1 cellular context compared by ENCODE assay signal in genomic region chr16:630815-631405, GRCh38.
TF ChIP-seq lines count a peak whose summit lies in the region.

A gene with protein sequence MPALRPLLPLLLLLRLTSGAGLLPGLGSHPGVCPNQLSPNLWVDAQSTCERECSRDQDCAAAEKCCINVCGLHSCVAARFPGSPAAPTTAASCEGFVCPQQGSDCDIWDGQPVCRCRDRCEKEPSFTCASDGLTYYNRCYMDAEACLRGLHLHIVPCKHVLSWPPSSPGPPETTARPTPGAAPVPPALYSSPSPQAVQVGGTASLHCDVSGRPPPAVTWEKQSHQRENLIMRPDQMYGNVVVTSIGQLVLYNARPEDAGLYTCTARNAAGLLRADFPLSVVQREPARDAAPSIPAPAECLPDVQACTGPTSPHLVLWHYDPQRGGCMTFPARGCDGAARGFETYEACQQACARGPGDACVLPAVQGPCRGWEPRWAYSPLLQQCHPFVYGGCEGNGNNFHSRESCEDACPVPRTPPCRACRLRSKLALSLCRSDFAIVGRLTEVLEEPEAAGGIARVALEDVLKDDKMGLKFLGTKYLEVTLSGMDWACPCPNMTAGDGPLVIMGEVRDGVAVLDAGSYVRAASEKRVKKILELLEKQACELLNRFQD (plus strand): TSS chr16:630985. CDS start chr16:631254, 269 bp downstream.

TF ChIP-seq in HepG2, 621 proteins besides CTCF, POLR2A, EP300 and RAD21 (continued from another document and continues in another):
- TF ChIP-seq, protein P1, sequence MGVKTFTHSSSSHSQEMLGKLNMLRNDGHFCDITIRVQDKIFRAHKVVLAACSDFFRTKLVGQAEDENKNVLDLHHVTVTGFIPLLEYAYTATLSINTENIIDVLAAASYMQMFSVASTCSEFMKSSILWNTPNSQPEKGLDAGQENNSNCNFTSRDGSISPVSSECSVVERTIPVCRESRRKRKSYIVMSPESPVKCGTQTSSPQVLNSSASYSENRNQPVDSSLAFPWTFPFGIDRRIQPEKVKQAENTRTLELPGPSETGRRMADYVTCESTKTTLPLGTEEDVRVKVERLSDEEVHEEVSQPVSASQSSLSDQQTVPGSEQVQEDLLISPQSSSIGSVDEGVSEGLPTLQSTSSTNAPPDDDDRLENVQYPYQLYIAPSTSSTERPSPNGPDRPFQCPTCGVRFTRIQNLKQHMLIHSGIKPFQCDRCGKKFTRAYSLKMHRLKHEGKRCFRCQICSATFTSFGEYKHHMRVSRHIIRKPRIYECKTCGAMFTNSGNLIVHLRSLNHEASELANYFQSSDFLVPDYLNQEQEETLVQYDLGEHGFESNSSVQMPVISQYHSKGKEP (CRISPR knock-in tag; IDR thresholded peaks at IDR 0.05): no peak
- TF ChIP-seq, protein P2, sequence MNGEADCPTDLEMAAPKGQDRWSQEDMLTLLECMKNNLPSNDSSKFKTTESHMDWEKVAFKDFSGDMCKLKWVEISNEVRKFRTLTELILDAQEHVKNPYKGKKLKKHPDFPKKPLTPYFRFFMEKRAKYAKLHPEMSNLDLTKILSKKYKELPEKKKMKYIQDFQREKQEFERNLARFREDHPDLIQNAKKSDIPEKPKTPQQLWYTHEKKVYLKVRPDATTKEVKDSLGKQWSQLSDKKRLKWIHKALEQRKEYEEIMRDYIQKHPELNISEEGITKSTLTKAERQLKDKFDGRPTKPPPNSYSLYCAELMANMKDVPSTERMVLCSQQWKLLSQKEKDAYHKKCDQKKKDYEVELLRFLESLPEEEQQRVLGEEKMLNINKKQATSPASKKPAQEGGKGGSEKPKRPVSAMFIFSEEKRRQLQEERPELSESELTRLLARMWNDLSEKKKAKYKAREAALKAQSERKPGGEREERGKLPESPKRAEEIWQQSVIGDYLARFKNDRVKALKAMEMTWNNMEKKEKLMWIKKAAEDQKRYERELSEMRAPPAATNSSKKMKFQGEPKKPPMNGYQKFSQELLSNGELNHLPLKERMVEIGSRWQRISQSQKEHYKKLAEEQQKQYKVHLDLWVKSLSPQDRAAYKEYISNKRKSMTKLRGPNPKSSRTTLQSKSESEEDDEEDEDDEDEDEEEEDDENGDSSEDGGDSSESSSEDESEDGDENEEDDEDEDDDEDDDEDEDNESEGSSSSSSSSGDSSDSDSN (CRISPR knock-in tag; IDR thresholded peaks at IDR 0.05): peak; percentile 33; the same call in 1 of the 2 replicates
- TF ChIP-seq NFYB (CRISPR knock-in tag; IDR thresholded peaks at IDR 0.05) (0 out of 2 replicates have a peak, but pooled peaks have one; percentile 13), ZNF605 (CRISPR knock-in tag; IDR thresholded peaks at IDR 0.05) (peak; percentile 66; the same call in 1 of the 2 replicates), CREM (IDR thresholded peaks at IDR 0.05) (no peak), CREM (CRISPR knock-in tag; IDR thresholded peaks at IDR 0.05) (no peak), NR2F1 (CRISPR knock-in tag; IDR thresholded peaks at IDR 0.05) (peak in 1 of 2 experiments; percentile 10; a peak in 1 of 4 replicates), AKAP8 (CRISPR knock-in tag; IDR thresholded peaks at IDR 0.05) (peak; percentile 95), SPEN (CRISPR knock-in tag; IDR thresholded peaks at IDR 0.05; ENCODE audit: low read depth) (peak; percentile 44; the same call in 1 of the 2 replicates), ISL2 (CRISPR knock-in tag; IDR thresholded peaks at IDR 0.05) (0 out of 2 replicates have a peak, but pooled peaks have one; percentile 44), NFKB2 (CRISPR knock-in tag; IDR thresholded peaks at IDR 0.05; ENCODE audit: borderline replicate concordance) (no peak), EED (CRISPR knock-in tag; IDR thresholded peaks at IDR 0.05) (peak; percentile 63; the same call in 1 of the 2 replicates), ZNF609 (CRISPR knock-in tag; IDR thresholded peaks at IDR 0.05; ENCODE audit: borderline replicate concordance) (peak; percentile 37; the same call in 1 of the 2 replicates), LRRFIP1 (CRISPR knock-in tag; conservative IDR thresholded peaks at IDR 0.05) (no peak), ZNF34 (CRISPR knock-in tag; IDR thresholded peaks at IDR 0.05; ENCODE audit: borderline replicate concordance) (0 out of 2 replicates have a peak, but pooled peaks have one; percentile 33), ZNF713 (CRISPR knock-in tag; IDR thresholded peaks at IDR 0.05) (0 out of 2 replicates have a peak, but pooled peaks have one; percentile 21), HDAC1 (CRISPR knock-in tag; IDR thresholded peaks at IDR 0.05) (peak; percentile 79), ZNF564 (CRISPR knock-in tag; IDR thresholded peaks at IDR 0.05) (0 out of 2 replicates have a peak, but pooled peaks have one; percentile 59), MLLT10 (CRISPR knock-in tag; IDR thresholded peaks at IDR 0.05) (no peak), ZFP36 (IDR thresholded peaks at IDR 0.05; ENCODE audit: borderline replicate concordance, low read depth, low read length, partially characterized antibody) (no peak), ZSCAN25 (CRISPR knock-in tag; IDR thresholded peaks at IDR 0.05) (peak; percentile 78; the same call in 1 of the 2 replicates), MEIS2 (CRISPR knock-in tag; IDR thresholded peaks at IDR 0.05) (peak; percentile 37; the same call in 1 of the 2 replicates), ARID5B (CRISPR knock-in tag; IDR thresholded peaks at IDR 0.05) (no peak), ZNF331 (CRISPR knock-in tag; IDR thresholded peaks at IDR 0.05) (no peak)
- TF ChIP-seq, protein P3, sequence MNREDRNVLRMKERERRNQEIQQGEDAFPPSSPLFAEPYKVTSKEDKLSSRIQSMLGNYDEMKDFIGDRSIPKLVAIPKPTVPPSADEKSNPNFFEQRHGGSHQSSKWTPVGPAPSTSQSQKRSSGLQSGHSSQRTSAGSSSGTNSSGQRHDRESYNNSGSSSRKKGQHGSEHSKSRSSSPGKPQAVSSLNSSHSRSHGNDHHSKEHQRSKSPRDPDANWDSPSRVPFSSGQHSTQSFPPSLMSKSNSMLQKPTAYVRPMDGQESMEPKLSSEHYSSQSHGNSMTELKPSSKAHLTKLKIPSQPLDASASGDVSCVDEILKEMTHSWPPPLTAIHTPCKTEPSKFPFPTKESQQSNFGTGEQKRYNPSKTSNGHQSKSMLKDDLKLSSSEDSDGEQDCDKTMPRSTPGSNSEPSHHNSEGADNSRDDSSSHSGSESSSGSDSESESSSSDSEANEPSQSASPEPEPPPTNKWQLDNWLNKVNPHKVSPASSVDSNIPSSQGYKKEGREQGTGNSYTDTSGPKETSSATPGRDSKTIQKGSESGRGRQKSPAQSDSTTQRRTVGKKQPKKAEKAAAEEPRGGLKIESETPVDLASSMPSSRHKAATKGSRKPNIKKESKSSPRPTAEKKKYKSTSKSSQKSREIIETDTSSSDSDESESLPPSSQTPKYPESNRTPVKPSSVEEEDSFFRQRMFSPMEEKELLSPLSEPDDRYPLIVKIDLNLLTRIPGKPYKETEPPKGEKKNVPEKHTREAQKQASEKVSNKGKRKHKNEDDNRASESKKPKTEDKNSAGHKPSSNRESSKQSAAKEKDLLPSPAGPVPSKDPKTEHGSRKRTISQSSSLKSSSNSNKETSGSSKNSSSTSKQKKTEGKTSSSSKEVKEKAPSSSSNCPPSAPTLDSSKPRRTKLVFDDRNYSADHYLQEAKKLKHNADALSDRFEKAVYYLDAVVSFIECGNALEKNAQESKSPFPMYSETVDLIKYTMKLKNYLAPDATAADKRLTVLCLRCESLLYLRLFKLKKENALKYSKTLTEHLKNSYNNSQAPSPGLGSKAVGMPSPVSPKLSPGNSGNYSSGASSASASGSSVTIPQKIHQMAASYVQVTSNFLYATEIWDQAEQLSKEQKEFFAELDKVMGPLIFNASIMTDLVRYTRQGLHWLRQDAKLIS (CRISPR knock-in tag; IDR thresholded peaks at IDR 0.05): no peak
- TF ChIP-seq, protein P4, sequence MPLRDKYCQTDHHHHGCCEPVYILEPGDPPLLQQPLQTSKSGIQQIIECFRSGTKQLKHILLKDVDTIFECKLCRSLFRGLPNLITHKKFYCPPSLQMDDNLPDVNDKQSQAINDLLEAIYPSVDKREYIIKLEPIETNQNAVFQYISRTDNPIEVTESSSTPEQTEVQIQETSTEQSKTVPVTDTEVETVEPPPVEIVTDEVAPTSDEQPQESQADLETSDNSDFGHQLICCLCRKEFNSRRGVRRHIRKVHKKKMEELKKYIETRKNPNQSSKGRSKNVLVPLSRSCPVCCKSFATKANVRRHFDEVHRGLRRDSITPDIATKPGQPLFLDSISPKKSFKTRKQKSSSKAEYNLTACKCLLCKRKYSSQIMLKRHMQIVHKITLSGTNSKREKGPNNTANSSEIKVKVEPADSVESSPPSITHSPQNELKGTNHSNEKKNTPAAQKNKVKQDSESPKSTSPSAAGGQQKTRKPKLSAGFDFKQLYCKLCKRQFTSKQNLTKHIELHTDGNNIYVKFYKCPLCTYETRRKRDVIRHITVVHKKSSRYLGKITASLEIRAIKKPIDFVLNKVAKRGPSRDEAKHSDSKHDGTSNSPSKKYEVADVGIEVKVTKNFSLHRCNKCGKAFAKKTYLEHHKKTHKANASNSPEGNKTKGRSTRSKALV (CRISPR knock-in tag; IDR thresholded peaks at IDR 0.05): 0 out of 2 replicates have a peak, but pooled peaks have one; percentile 4
